In the genomic region with DNA sequence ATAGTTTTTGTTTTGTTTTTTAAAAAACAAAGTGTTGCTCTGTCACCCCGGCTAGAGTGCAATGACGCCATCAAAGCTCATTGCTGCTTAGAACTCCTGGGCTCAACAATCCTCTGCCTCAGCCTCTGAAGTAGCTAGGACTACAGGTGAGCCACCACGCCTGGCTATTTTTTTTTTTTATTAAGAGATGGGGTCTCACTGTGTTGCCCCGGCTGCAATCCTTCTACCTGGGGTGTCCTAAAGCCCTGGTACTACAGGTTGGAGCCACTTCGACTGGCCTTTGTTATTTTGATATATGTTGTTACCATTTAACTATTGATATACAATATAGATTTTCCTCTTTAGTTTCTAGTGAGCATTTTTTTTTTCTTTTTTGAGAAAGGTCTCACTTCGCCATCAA, we compare ENCODE assay signal across 1 cellular context.
TF ChIP-seq lines count a peak whose summit lies in the region.

No MANE protein-coding gene starts in this region.

TF ChIP-seq in GM12878, 131 proteins besides CTCF, POLR2A, EP300 and RAD21:
- TF ChIP-seq MYC (IDR thresholded peaks at IDR 0.05; ENCODE audit: insufficient read depth, insufficient read length, insufficient replicate concordance, low read length, severe bottlenecking) (no peak), ZZZ3 (IDR thresholded peaks at IDR 0.05; ENCODE audit: control insufficient read depth, insufficient read length, low read depth) (no peak), HDAC2 (IDR thresholded peaks at IDR 0.05) (no peak), NBN (IDR thresholded peaks at IDR 0.05) (no peak)
- TF ChIP-seq, protein P1, sequence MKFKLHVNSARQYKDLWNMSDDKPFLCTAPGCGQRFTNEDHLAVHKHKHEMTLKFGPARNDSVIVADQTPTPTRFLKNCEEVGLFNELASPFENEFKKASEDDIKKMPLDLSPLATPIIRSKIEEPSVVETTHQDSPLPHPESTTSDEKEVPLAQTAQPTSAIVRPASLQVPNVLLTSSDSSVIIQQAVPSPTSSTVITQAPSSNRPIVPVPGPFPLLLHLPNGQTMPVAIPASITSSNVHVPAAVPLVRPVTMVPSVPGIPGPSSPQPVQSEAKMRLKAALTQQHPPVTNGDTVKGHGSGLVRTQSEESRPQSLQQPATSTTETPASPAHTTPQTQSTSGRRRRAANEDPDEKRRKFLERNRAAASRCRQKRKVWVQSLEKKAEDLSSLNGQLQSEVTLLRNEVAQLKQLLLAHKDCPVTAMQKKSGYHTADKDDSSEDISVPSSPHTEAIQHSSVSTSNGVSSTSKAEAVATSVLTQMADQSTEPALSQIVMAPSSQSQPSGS (IDR thresholded peaks at IDR 0.05; ENCODE audit: low read length), result no peak
TF ChIP-seq in GM12878: peak in this region for 0.
